In the genomic region with DNA sequence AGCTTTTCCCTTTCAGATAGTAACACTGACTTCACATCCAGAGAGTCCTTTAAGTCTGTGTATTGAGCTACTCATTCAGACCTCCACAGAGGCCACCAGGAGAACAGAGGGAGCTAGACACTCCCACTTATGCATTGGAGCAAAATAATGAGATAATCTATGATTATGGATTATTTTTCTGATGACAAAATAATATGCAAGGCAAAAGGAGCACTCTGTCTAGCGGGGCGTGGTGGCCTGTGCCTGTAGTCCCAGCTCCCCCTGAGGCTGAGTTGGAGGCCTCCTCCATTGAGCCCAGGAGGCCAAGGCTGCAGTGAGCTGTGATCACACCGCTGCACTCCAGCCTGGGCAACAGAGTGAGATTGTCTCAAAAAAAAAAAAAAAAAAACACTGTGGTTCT, we compare ENCODE assay signal across 9 cellular contexts. TPM values are rescaled to one million over a fixed set of nuclear protein-coding genes. Genes with fewer than 3 reads are reported as not detected.
A peak's percentile ranks its signal among the peaks of the same experiment; 100 is the strongest.
DNase-seq lines count a peak whose midpoint lies in the region; ATAC-seq and TF ChIP-seq lines count a peak whose summit lies in the region.
"Had no signal": no experiment of that assay in that cellular context is flagged by ENCODE, and none has a peak within 500 bp of the region (broad histone marks: within the 10 kb centered on the region; RNA-seq: fewer than 3 reads in every experiment).

No MANE protein-coding gene starts in this region.

- no peak overlapping the region for H2AFZ ChIP-seq in neural progenitor cell (replicated peaks)

- intact Hi-C loops in left cardiac atrium (cut with DNase I) (loop anchor here (5.0 to 10.0 kb wide), 2 partner anchors 51 to 61 kb away; no protein-coding TSS in a partner anchor), aorta (cut with DNase I) (loop anchor here (10.0 kb wide), 2 partner anchors 111 to 191 kb away; a partner anchor contains a TSS)
- intact Hi-C loops in activated naive CD4-positive, alpha-beta T cell treated with anti-CD3 and anti-CD28 coated beads for 36 hours (cut with micrococcal nuclease): loop anchor here (10.0 kb wide), 1 partner anchor 409 kb away; no protein-coding TSS in a partner anchor
- intact Hi-C loops in CD4-positive, alpha-beta memory T cell (cut with micrococcal nuclease): loop anchor here (5.0 to 10.0 kb wide), 2 partner anchors 121 to 399 kb away; a partner anchor contains a TSS

- H3K4me1 ChIP-seq in cardiac muscle cell (ENCODE audit: low read depth) (peaks cover 14% of the 10 kb centered on the region), endodermal cell (ENCODE audit: control insufficient read depth, insufficient read depth, low read length) (peaks cover 6% of the 10 kb centered on the region), neural progenitor cell (peaks cover 22% of the 10 kb centered on the region), aorta (ENCODE audit: control insufficient read depth in 1 of 2, insufficient read depth in 2 of 2, low read length in 2 of 2) (no peaks in the 10 kb centered on the region)
- peaks cover 28% of the 10 kb centered on the region for H3K4me1 ChIP-seq in CD4-positive, alpha-beta memory T cell (ENCODE audit: insufficient read depth, low read length)

- TF ChIP-seq CTCF in cardiac muscle cell (IDR thresholded peaks at IDR 0.05; ENCODE audit: low read depth, low read length) (no peak), endodermal cell (conservative IDR thresholded peaks at IDR 0.05) (no peak), neural progenitor cell (IDR thresholded peaks at IDR 0.05) (no peak)

- H3K9me3 ChIP-seq in cardiac muscle cell (ENCODE audit: low read depth) (no peaks in the 10 kb centered on the region), endodermal cell (ENCODE audit: control insufficient read depth, low read length) (no peaks in the 10 kb centered on the region), neural progenitor cell (ENCODE audit: low read depth) (no peaks in the 10 kb centered on the region), aorta (ENCODE audit: control insufficient read depth, low read length) (no peaks in the 10 kb centered on the region)
- no peaks in the 10 kb centered on the region for H3K9me3 ChIP-seq in CD4-positive, alpha-beta memory T cell (ENCODE audit: control insufficient read depth in 1 of 2, low read length in 2 of 2)

- POLR2A ChIA-PET in CD4-positive, alpha-beta memory T cell (lab: Charles Lee; ENCODE audit: partially characterized antibody): interaction anchor here (1.3 to 2.2 kb wide), 2 partner anchors 119 to 191 kb away, joined by 3 to 9 read pairs; a partner anchor contains a TSS

- H3K9me3 Mint-ChIP-seq in endodermal cell (no peaks in the 10 kb centered on the region), neural progenitor cell (no peaks in the 10 kb centered on the region)
- H3K9me3 Mint-ChIP-seq in activated naive CD4-positive, alpha-beta T cell treated with anti-CD3 and anti-CD28 coated beads for 36 hours: no peaks in the 10 kb centered on the region
- H3K9me3 Mint-ChIP-seq in CD4-positive, alpha-beta memory T cell: no peaks in the 10 kb centered on the region

- H3K4me1 Mint-ChIP-seq in endodermal cell (peaks cover 19% of the 10 kb centered on the region), neural progenitor cell (peaks cover 51% of the 10 kb centered on the region)
- peaks cover 18% of the 10 kb centered on the region for H3K4me1 Mint-ChIP-seq in activated naive CD4-positive, alpha-beta T cell treated with anti-CD3 and anti-CD28 coated beads for 36 hours (ENCODE audit: low read depth)
- H3K4me1 Mint-ChIP-seq in CD4-positive, alpha-beta memory T cell: peaks cover 14 to 29% (median 16%) of the 10 kb centered on the region in 4 donors

- H3K27me3 Mint-ChIP-seq in endodermal cell (ENCODE audit: insufficient read depth) (peaks cover 5% of the 10 kb centered on the region), neural progenitor cell (ENCODE audit: insufficient read depth, low read depth) (peaks cover 4% of the 10 kb centered on the region)
- H3K27me3 Mint-ChIP-seq in activated naive CD4-positive, alpha-beta T cell treated with anti-CD3 and anti-CD28 coated beads for 36 hours (ENCODE audit: low read depth): no peaks in the 10 kb centered on the region
- H3K27me3 Mint-ChIP-seq in CD4-positive, alpha-beta memory T cell: peaks cover 0 to 3% of the 10 kb centered on the region in 2 donors

- peak in 1 of 2 donors; percentile 20 for DNase-seq in cardiac muscle cell (ENCODE audit: low read depth in 1 of 2, low spot score in 1 of 2)
- no peak for DNase-seq in left cardiac atrium
- DNase-seq in endodermal cell: no peak
- no peak for DNase-seq in neural progenitor cell (ENCODE audit: low spot score)
- no peak for DNase-seq in aorta
- no peak for DNase-seq in activated naive CD4-positive, alpha-beta T cell treated with anti-CD3 and anti-CD28 coated beads for 36 hours
- no peak for DNase-seq in NCI-H146 treated with DMSO at 0.1 percent for 48 hours (lab: John Stamatoyannopoulos, UW; ENCODE audit: unreplicated experiment)
- DNase-seq in CD4-positive, alpha-beta memory T cell: no peak
- DNase-seq: NCI-H524 treated with DMSO at 0.1 percent for 48 hours had no signal

- peaks cover 22% of the 10 kb centered on the region for H4K20me1 ChIP-seq in neural progenitor cell (ENCODE audit: low read depth)

- H3K4me3 Mint-ChIP-seq in endodermal cell (peak overlapping the region; percentile 88), neural progenitor cell (peak overlapping the region; percentile 92)
- no peak overlapping the region for H3K4me3 Mint-ChIP-seq in activated naive CD4-positive, alpha-beta T cell treated with anti-CD3 and anti-CD28 coated beads for 36 hours
- H3K4me3 Mint-ChIP-seq in CD4-positive, alpha-beta memory T cell: peak overlapping the region in 4 of 8 donors; percentile 3 to 87 (median 29)

- H3K36me3 Mint-ChIP-seq in endodermal cell (ENCODE audit: low read depth): no peaks in the 10 kb centered on the region
- H3K36me3 Mint-ChIP-seq in neural progenitor cell: no peaks in the 10 kb centered on the region
- H3K36me3 Mint-ChIP-seq in activated naive CD4-positive, alpha-beta T cell treated with anti-CD3 and anti-CD28 coated beads for 36 hours (ENCODE audit: low read depth): peaks cover 2% of the 10 kb centered on the region
- peaks cover 0 to 11% of the 10 kb centered on the region in 2 donors for H3K36me3 Mint-ChIP-seq in CD4-positive, alpha-beta memory T cell

- H3K27ac Mint-ChIP-seq in endodermal cell: peak overlapping the region; percentile 59
- no peak overlapping the region for H3K27ac Mint-ChIP-seq in neural progenitor cell
- H3K27ac Mint-ChIP-seq in activated naive CD4-positive, alpha-beta T cell treated with anti-CD3 and anti-CD28 coated beads for 36 hours: no peak overlapping the region
- peak overlapping the region in 2 of 7 donors; percentile 81 to 89 for H3K27ac Mint-ChIP-seq in CD4-positive, alpha-beta memory T cell

- no peak overlapping the region for H3K4me2 ChIP-seq in neural progenitor cell

- CTCF ChIA-PET in activated naive CD4-positive, alpha-beta T cell treated with anti-CD3 and anti-CD28 coated beads for 36 hours (lab: Charles Lee): interaction anchor here (0.8 to 1.0 kb wide), 2 partner anchors 149 to 398 kb away, joined by 3 read pairs; no protein-coding TSS in a partner anchor
- CTCF ChIA-PET in CD4-positive, alpha-beta memory T cell (lab: Charles Lee; ENCODE audit: partially characterized antibody): interaction anchor here (1.0 to 2.4 kb wide), 2 partner anchors 18 to 213 kb away, joined by 4 to 9 read pairs; a partner anchor contains a TSS

- no peaks in the 10 kb centered on the region for H3K36me3 ChIP-seq in cardiac muscle cell
- no peaks in the 10 kb centered on the region for H3K36me3 ChIP-seq in endodermal cell (ENCODE audit: control insufficient read depth, insufficient read depth, low read length)
- no peaks in the 10 kb centered on the region for H3K36me3 ChIP-seq in neural progenitor cell
- H3K36me3 ChIP-seq in aorta (ENCODE audit: control insufficient read depth in 1 of 2, insufficient read depth in 2 of 2, low read length in 1 of 2): no peaks in the 10 kb centered on the region
- no peaks in the 10 kb centered on the region for H3K36me3 ChIP-seq in CD4-positive, alpha-beta memory T cell (ENCODE audit: insufficient read depth, low read length)

- H3K9ac ChIP-seq in endodermal cell (ENCODE audit: extremely low read depth, low read length, poor library complexity, severe bottlenecking): no peak overlapping the region
- no peak overlapping the region for H3K9ac ChIP-seq in neural progenitor cell

- peaks cover 20% of the 10 kb centered on the region for H3F3A ChIP-seq in neural progenitor cell (ENCODE audit: low read depth)

- peaks cover 30% of the 10 kb centered on the region for H3K79me2 ChIP-seq in neural progenitor cell (ENCODE audit: low read depth)

- H3K4me3 ChIP-seq in cardiac muscle cell: no peak overlapping the region
- H3K4me3 ChIP-seq in endodermal cell (ENCODE audit: low read length): no peak overlapping the region
- no peak overlapping the region for H3K4me3 ChIP-seq in neural progenitor cell
- H3K4me3 ChIP-seq in aorta (ENCODE audit: low read length in 2 of 2): no peak overlapping the region
- no peak overlapping the region for H3K4me3 ChIP-seq in CD4-positive, alpha-beta memory T cell (ENCODE audit: low read length in 2 of 2)

- 93 to 98% methylated on average over 3 of the region's 3 CpGs for WGBS in endodermal cell (ENCODE audit: insufficient coverage in 1 of 2, insufficient read length in 1 of 2), 2 experiments
- WGBS in aorta, 2 donors: 98 to 99% methylated on average over 3 of the region's 3 CpGs

- H3K27ac ChIP-seq in cardiac muscle cell (peak overlapping the region; percentile 8), endodermal cell (ENCODE audit: low read depth, low read length) (no peak overlapping the region), neural progenitor cell (no peak overlapping the region), aorta (ENCODE audit: low read depth in 1 of 2, low read length in 2 of 2) (peak overlapping the region; percentile 11 to 79)
- no peak overlapping the region for H3K27ac ChIP-seq in CD4-positive, alpha-beta memory T cell (ENCODE audit: low read depth, low read length)

- ATAC-seq in left cardiac atrium (no peak), aorta (ENCODE audit: low FRiP score) (no peak)

- H3K27me3 ChIP-seq in cardiac muscle cell (no peaks in the 10 kb centered on the region), endodermal cell (ENCODE audit: control insufficient read depth, insufficient read depth, low read length, poor library complexity, severe bottlenecking) (no peaks in the 10 kb centered on the region), neural progenitor cell (peaks cover 14% of the 10 kb centered on the region), aorta (ENCODE audit: control insufficient read depth in 1 of 2, insufficient read depth in 2 of 2, low read length in 1 of 2) (no peaks in the 10 kb centered on the region)
- H3K27me3 ChIP-seq in CD4-positive, alpha-beta memory T cell (ENCODE audit: insufficient read depth, low read length): no peaks in the 10 kb centered on the region

RNA-seq across cellular contexts. Expression of a gene that starts 1.7 kb away (rescaled TPM):
- total RNA-seq in cardiac muscle cell (12.9 and 18.9 TPM in 2 replicates), left cardiac atrium (10 to 100 TPM; 41.1 to 47.6 TPM), endodermal cell (10 to 100 TPM; 27.2 to 32.6 TPM), neural progenitor cell (ENCODE audit: low replicate concordance) (22.3 and 36.1 TPM in 2 replicates), aorta (100 to 1,000 TPM in 1 of 2 donors, 10 to 100 TPM in 1; 97.9 to 119 TPM)
- polyA plus RNA-seq in cardiac muscle cell (30.0 and 31.7 TPM in 2 replicates), aorta (10 to 100 TPM; 19.2 to 20.5 TPM)
- polyA plus RNA-seq in endodermal cell (2013, experiment 1 of 2): 21.7 TPM
- polyA plus RNA-seq in endodermal cell (2013, experiment 2 of 2): 25.5 TPM
- total RNA-seq in activated naive CD4-positive, alpha-beta T cell treated with anti-CD3 and anti-CD28 coated beads for 36 hours: 1 to 10 TPM; 8.4 to 9.4 TPM
- 10 to 100 TPM; 24.3 to 26.7 TPM for total RNA-seq in CD4-positive, alpha-beta memory T cell
- polyA plus RNA-seq in CD4-positive, alpha-beta memory T cell: 10 to 100 TPM in 1 of 2 donors, 1 to 10 TPM in 1; 4.0 to 18.8 TPM

Comparison
In these comparisons a context has a peak if more than half of its experiments do, and no peak if none do; other contexts are left out.
1. H3K27ac ChIP-seq: peak in cardiac muscle cell (single experiment) and aorta (2 of 2); none in endodermal cell (single experiment), neural progenitor cell (single experiment) and CD4-positive, alpha-beta memory T cell (single experiment).